Comparison of ENCODE assay signal across 8 cellular contexts in the genomic region with DNA sequence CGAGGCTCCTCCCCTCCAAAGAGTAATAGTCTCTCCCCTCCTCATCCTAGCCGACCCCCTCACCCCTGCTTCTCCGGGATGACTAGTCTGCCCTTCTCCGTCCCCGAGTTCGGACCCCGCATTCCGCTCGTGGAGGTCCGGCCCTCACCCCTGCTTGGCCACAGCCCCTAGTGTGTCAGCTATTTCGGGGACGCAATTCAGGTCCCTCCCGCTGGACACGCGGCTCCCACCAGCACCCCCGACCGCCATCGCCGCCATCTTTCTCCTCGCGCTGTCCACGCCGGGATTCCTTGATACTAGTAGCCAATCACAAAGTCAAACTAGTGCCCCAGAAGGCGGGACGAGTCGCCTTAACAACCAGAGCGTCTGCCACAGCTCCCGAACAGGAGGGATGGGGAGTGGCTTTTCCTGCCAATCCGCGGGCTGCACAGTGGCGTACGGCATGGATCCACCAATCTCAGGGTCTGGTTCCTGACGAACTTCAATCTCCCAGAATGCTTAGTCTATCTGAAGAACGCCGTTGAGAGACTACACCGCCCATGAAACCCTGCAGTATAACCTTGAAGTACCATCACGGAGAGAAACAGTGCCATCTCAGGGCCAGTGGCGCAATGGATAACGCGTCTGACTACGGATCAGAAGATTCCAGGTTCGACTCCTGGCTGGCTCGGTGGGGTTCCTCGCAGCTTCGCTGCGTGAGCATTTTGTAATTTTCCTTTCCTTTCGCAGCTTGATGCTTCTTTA.
DNase-seq lines count a peak whose midpoint lies in the region; ATAC-seq, FAIRE-seq and TF ChIP-seq lines count a peak whose summit lies in the region.

PRMT5 (minus strand) TSS at position 273 of the 744 bp plus-strand sequence; CDS start at position 258, 15 bp downstream.

- 0 out of 2 replicates have a peak, but pooled peaks cover 3% of the 10 kb centered on the region for H3K4me1 ChIP-seq in MM.1S (ENCODE audit: low read length)

- H3F3A ChIP-seq in MM.1S (ENCODE audit: insufficient read depth, low read length): peaks cover 5% of the 10 kb centered on the region; the same call in 1 of the 2 replicates

- H3K4me1 Mint-ChIP-seq in nephron progenitor cell: peaks cover 10% of the 10 kb centered on the region
- peaks cover 46% of the 10 kb centered on the region for H3K4me1 Mint-ChIP-seq in stimulated activated naive CD8-positive, alpha-beta T cell treated with anti-CD3 and anti-CD28 coated beads, Interleukin-15, amount 100 ng/mL, for 72 hours

- H3K36me3 Mint-ChIP-seq in nephron progenitor cell (ENCODE audit: low read depth): peaks cover 37% of the 10 kb centered on the region

- TF ChIP-seq CTCF in MM.1S (IDR thresholded peaks at IDR 0.05; ENCODE audit: low read length) (no peak), nephron progenitor cell (IDR thresholded peaks at IDR 0.05) (no peak)

- no peaks in the 10 kb centered on the region for H3K27me3 ChIP-seq in MM.1S (replicated peaks; ENCODE audit: insufficient read depth, low read length)

- peak within 1 kb of the TSS; percentile 67 for H2AFZ ChIP-seq in MM.1S (ENCODE audit: low read length)

- FAIRE-seq in G401.6 (lab: Jason Lieb, UNC): peak; percentile 98

- no peak within 1 kb of the TSS for H3K27ac Mint-ChIP-seq in nephron progenitor cell
- H3K27ac Mint-ChIP-seq in stimulated activated naive CD8-positive, alpha-beta T cell treated with anti-CD3 and anti-CD28 coated beads, Interleukin-15, amount 100 ng/mL, for 72 hours: peak within 1 kb of the TSS in 1 of 2 donors; percentile 73

- peak; percentile 100 for DNase-seq in HCEC 1CT
- peak; percentile 96 for DNase-seq in MM.1S
- peak; percentile 100 for DNase-seq in SHP77 treated with DMSO at 0.1 percent for 48 hours (lab: John Stamatoyannopoulos, UW)
- peak; percentile 99 for DNase-seq in activated effector memory CD4-positive, alpha-beta T cell treated with anti-CD3 and anti-CD28 coated beads, Interleukin-2, amount 50 U/mL, for 16 hours
- DNase-seq in fibroblast of the conjunctiva (ENCODE audit: low read depth): peak; percentile 100
- DNase-seq in nephron progenitor cell: peak; percentile 96
- peak; percentile 97 to 99 for DNase-seq in stimulated activated naive CD8-positive, alpha-beta T cell treated with anti-CD3 and anti-CD28 coated beads, Interleukin-15, amount 100 ng/mL, for 72 hours

- peak; percentile 97 for ATAC-seq in stimulated activated naive CD8-positive, alpha-beta T cell treated with anti-CD3 and anti-CD28 coated beads, Interleukin-15, amount 100 ng/mL, for 72 hours

- peak within 1 kb of the TSS; percentile 93 for H3K9ac ChIP-seq in MM.1S (ENCODE audit: low read length)

- no peak within 1 kb of the TSS for H3K4me3 Mint-ChIP-seq in nephron progenitor cell
- no peak within 1 kb of the TSS for H3K4me3 Mint-ChIP-seq in stimulated activated naive CD8-positive, alpha-beta T cell treated with anti-CD3 and anti-CD28 coated beads, Interleukin-15, amount 100 ng/mL, for 72 hours

- no peaks in the 10 kb centered on the region for H3K9me2 ChIP-seq in MM.1S (replicated peaks; ENCODE audit: insufficient read depth, low read length)

- H3K27me3 Mint-ChIP-seq in nephron progenitor cell (ENCODE audit: low read depth, poor library complexity): no peaks in the 10 kb centered on the region
- no peaks in the 10 kb centered on the region for H3K27me3 Mint-ChIP-seq in stimulated activated naive CD8-positive, alpha-beta T cell treated with anti-CD3 and anti-CD28 coated beads, Interleukin-15, amount 100 ng/mL, for 72 hours

- no peaks in the 10 kb centered on the region for H3K36me3 ChIP-seq in MM.1S (replicated peaks; ENCODE audit: insufficient read depth, low read length)

- H3K79me2 ChIP-seq in MM.1S (ENCODE audit: low read length): peaks cover 15% of the 10 kb centered on the region

- H3K4me3 ChIP-seq in MM.1S (ENCODE audit: low read length): peak within 1 kb of the TSS; percentile 93

- H3K9me3 ChIP-seq in MM.1S (replicated peaks; ENCODE audit: insufficient read depth, low read length): no peaks in the 10 kb centered on the region

- H3K4me2 ChIP-seq in MM.1S (ENCODE audit: low read depth, low read length): peak within 1 kb of the TSS; percentile 83

- no peaks in the 10 kb centered on the region for H3K9me3 Mint-ChIP-seq in nephron progenitor cell
- no peaks in the 10 kb centered on the region for H3K9me3 Mint-ChIP-seq in stimulated activated naive CD8-positive, alpha-beta T cell treated with anti-CD3 and anti-CD28 coated beads, Interleukin-15, amount 100 ng/mL, for 72 hours

- peak within 1 kb of the TSS; percentile 67 for H3K27ac ChIP-seq in MM.1S (ENCODE audit: low read length)

- H4K20me1 ChIP-seq in MM.1S (ENCODE audit: insufficient read depth, low read length): no peaks in the 10 kb centered on the region

Comparison
In these comparisons a context has a peak if more than half of its experiments do, and no peak if none do; other contexts are left out.
1. Peak in every context shown above with its lines: DNase-seq, ATAC-seq, H3K4me3 ChIP-seq and H3K27ac ChIP-seq.